In the genomic region with DNA sequence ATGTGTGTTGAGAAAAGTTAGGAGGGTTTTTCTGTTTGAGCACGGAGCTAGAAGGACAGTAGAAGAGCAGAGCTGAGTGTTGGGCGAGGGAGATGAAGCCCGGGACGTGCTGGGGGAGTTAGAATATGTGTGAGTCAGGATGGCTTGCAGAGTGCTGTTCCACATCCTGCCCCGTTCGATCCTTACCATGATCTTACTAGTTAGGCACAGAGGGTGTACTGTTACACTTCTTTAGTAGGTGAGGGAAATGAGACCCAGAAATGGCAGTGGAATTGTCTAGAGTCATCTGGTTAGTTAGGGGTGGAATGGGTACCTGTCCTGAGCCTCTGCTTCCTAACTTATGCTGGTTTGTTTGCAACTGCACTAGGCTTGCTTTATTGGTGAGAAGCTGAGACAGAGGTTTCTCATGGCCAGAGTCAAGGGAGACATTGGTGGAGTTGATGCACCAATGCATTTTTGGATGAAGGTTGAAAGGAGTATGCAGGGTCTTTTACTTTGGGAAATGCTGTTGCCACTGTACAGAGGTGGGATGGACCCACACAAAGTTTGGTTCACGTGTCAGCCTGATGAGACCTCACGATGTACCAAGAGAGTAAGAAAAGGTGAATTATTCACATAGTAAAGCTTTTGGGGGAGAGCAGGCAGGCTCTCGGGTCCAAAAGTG, we compare ENCODE assay signal across 9 cellular contexts. TPM values are rescaled to one million over a fixed set of nuclear protein-coding genes. Genes with fewer than 3 reads are reported as not detected.
DNase-seq lines count a peak whose midpoint lies in the region; ATAC-seq, FAIRE-seq and TF ChIP-seq lines count a peak whose summit lies in the region.
"Had no signal": no experiment of that assay in that cellular context is flagged by ENCODE, and none has a peak within 500 bp of the region (broad histone marks: within the 10 kb centered on the region; RNA-seq: fewer than 3 reads in every experiment).

No MANE protein-coding gene starts in this region.

- H3K27me3 ChIP-seq in DND-41 (ENCODE audit: insufficient read depth, low read length, poor library complexity) (no peaks in the 10 kb centered on the region), SU-DHL-6 (ENCODE audit: low read length) (no peaks in the 10 kb centered on the region)

- H3K9ac ChIP-seq in DND-41 (ENCODE audit: low read depth, low read length) (no peak overlapping the region), SU-DHL-6 (ENCODE audit: low read length) (no peak overlapping the region), kidney (ENCODE audit: low read length in 2 of 2) (no peak overlapping the region)

- no peaks in the 10 kb centered on the region for H3K36me3 ChIP-seq in DND-41 (ENCODE audit: insufficient read depth, low read length)
- no peaks in the 10 kb centered on the region for H3K36me3 ChIP-seq in SU-DHL-6 (ENCODE audit: low read length)
- no peaks in the 10 kb centered on the region for H3K36me3 ChIP-seq in kidney (ENCODE audit: control insufficient read depth in 1 of 2, insufficient read depth in 2 of 2, low read length in 2 of 2)

- ATAC-seq in DND-41 (ENCODE audit: insufficient read depth, low read depth), result peak; percentile 58; the same call in 2 of the 3 replicates
- ATAC-seq in GM21526 (IDR thresholded peaks at IDR 0.05; ENCODE audit: low FRiP score, unreplicated experiment), result peak; percentile 37
- ATAC-seq: HCT116 had no signal

- no peak for FAIRE-seq in kidney (lab: Jason Lieb, UNC)

- H3K4me3 ChIP-seq in DND-41 (ENCODE audit: low read depth in 1 of 2, low read length in 2 of 2) (no peak overlapping the region), SU-DHL-6 (ENCODE audit: insufficient read depth, low read length, poor library complexity, severe bottlenecking) (no peak overlapping the region), kidney (ENCODE audit: low read length in 2 of 2) (no peak overlapping the region)

- no peaks in the 10 kb centered on the region for H3K9me2 ChIP-seq in SU-DHL-6 (replicated peaks; ENCODE audit: insufficient read depth, low read length)

- H3K79me2 ChIP-seq in DND-41 (ENCODE audit: insufficient read depth, low read length) (peaks cover 91% of the 10 kb centered on the region), SU-DHL-6 (ENCODE audit: insufficient read depth, low read length) (peaks cover 22% of the 10 kb centered on the region)

- H3K9me3 ChIP-seq in DND-41 (ENCODE audit: insufficient read depth, low read length, severe bottlenecking) (no peaks in the 10 kb centered on the region), SU-DHL-6 (ENCODE audit: insufficient read depth, low read length) (no peaks in the 10 kb centered on the region), kidney (ENCODE audit: control insufficient read depth in 1 of 2, low read length in 2 of 2) (no peaks in the 10 kb centered on the region)

- H3K27ac ChIP-seq in DND-41 (ENCODE audit: low read length), result peak overlapping the region; percentile 52
- no peak overlapping the region for H3K27ac ChIP-seq in SU-DHL-6 (ENCODE audit: low read depth, low read length)
- H3K27ac ChIP-seq in kidney (ENCODE audit: low read depth in 2 of 2, low read length in 2 of 2), result peak overlapping the region; percentile 59 to 74

- H2AFZ ChIP-seq in DND-41 (ENCODE audit: low read depth, low read length) (no peak overlapping the region), SU-DHL-6 (ENCODE audit: low read depth, low read length, severe bottlenecking) (no peak overlapping the region)

- H3K4me1 ChIP-seq in DND-41 (ENCODE audit: insufficient read depth, low read length) (peaks cover 22% of the 10 kb centered on the region), kidney (ENCODE audit: control insufficient read depth in 1 of 2, insufficient read depth in 1 of 2, low read depth in 1 of 2, low read length in 2 of 2) (peaks cover 12% of the 10 kb centered on the region in 2 donors)

- DNase-seq in DND-41 (no peak), kidney (no peak), AML-193 (lab: John Stamatoyannopoulos, UW) (no peak), SIG-M5 treated with dmso at 0.1 percent for 504 hours (lab: John Stamatoyannopoulos, UW; ENCODE audit: unreplicated experiment) (no peak), occipital lobe (lab: John Stamatoyannopoulos, UW) (no peak), HPDE6-E6E7 (ENCODE audit: extremely low spot score) (no peak)

- H3K4me2 ChIP-seq in DND-41 (ENCODE audit: insufficient read depth, low read length), result peak overlapping the region; percentile 9; the same call in 1 of the 2 replicates
- peak overlapping the region; percentile 38 for H3K4me2 ChIP-seq in SU-DHL-6 (ENCODE audit: low read depth, low read length, poor library complexity, severe bottlenecking)

- intact Hi-C loops in kidney (cut with DNase I), result no loop called here

- no peaks in the 10 kb centered on the region for H3F3A ChIP-seq in SU-DHL-6 (ENCODE audit: insufficient read depth)

- H4K20me1 ChIP-seq in DND-41 (ENCODE audit: insufficient read depth, low read length) (peaks cover 59% of the 10 kb centered on the region), SU-DHL-6 (ENCODE audit: low read depth, low read length) (peaks cover 6% of the 10 kb centered on the region)

- TF ChIP-seq CTCF in DND-41 (IDR thresholded peaks at IDR 0.05; ENCODE audit: borderline replicate concordance, extremely low read depth, low read length, poor library complexity, severe bottlenecking), result no peak
- no peak for TF ChIP-seq CTCF in SU-DHL-6 (IDR thresholded peaks at IDR 0.05; ENCODE audit: insufficient read depth, low read length, poor library complexity, severe bottlenecking)
- TF ChIP-seq CTCF in kidney (IDR thresholded peaks at IDR 0.05; ENCODE audit: borderline replicate concordance, extremely low read depth, insufficient read depth), result no peak

RNA-seq across cellular contexts. Expression of a gene that starts 42.4 kb away (rescaled TPM):
- total RNA-seq in kidney (77.2 TPM), occipital lobe (49.9 TPM)
- 45.6 TPM for polyA plus RNA-seq in kidney (ENCODE audit: insufficient read depth, low read depth, low replicate concordance)
